14 cellular contexts compared by ENCODE assay signal in the genomic region with DNA sequence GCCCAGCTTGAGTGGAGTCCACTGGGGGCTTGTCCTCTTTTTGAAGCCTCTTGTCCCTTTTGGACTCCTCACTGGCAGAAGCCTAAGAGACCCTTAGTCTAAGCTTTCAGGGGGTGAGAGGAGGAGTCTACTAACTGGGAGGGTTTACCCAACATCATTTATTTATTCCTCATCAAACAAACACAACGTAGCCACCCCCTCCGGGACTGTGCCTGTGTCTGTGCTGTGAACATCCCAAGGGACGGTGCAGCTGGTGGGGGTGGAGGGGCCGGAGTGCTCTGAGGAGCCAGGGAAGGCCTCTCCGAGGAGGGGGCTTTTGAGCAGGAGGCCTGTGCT. TPM values are rescaled to one million over a fixed set of nuclear protein-coding genes. Genes with fewer than 3 reads are reported as not detected.
DNase-seq lines count a peak whose midpoint lies in the region; ATAC-seq and TF ChIP-seq lines count a peak whose summit lies in the region.
"Had no signal": no experiment of that assay in that cellular context is flagged by ENCODE, and none has a peak within 500 bp of the region (broad histone marks: within the 10 kb centered on the region; RNA-seq: fewer than 3 reads in every experiment).

No MANE protein-coding gene starts in this region.

- POLR2A ChIA-PET in A673 (lab: Charles Lee; ENCODE audit: low non-redundant PET), result no interaction called here

- no peaks in the 10 kb centered on the region for H3K36me3 Mint-ChIP-seq in chondrocyte (ENCODE audit: low read depth)
- H3K36me3 Mint-ChIP-seq: IgD-negative memory B cell had no signal

- H3K4me1 Mint-ChIP-seq in chondrocyte (ENCODE audit: low read depth), result peaks cover 28% of the 10 kb centered on the region

- no peak overlapping the region for H3K14ac ChIP-seq in mesenchymal stem cell (ENCODE audit: low read length in 2 of 2)

- peak overlapping the region in 1 of 2 experiments; percentile 27 for H3K4ac ChIP-seq in mesenchymal stem cell (ENCODE audit: low read depth in 1 of 2, low read length in 2 of 2)

- CTCF ChIA-PET in A673 (lab: Charles Lee), result interaction anchor here (0.8 to 2.8 kb wide), 6 partner anchors 13 to 575 kb away, joined by 3 to 19 read pairs (median 4); no protein-coding TSS in a partner anchor

- no peak overlapping the region for H4K8ac ChIP-seq in mesenchymal stem cell (ENCODE audit: low read length)

- H3K9me3 ChIP-seq in heart left ventricle (no peaks in the 10 kb centered on the region), mesenchymal stem cell (ENCODE audit: control insufficient read depth, low read length) (no peaks in the 10 kb centered on the region), A673 (ENCODE audit: low read depth, low read length, poor library complexity, severe bottlenecking) (no peaks in the 10 kb centered on the region)
- H3K9me3 ChIP-seq: neutrophil, thoracic aorta had no signal

- H3K27me3 ChIP-seq in heart left ventricle (no peaks in the 10 kb centered on the region), mesenchymal stem cell (ENCODE audit: control insufficient read depth in 1 of 2, insufficient read depth in 1 of 2, low read length in 2 of 2) (no peaks in the 10 kb centered on the region), A673 (replicated peaks; ENCODE audit: insufficient read depth, low read depth, low read length, poor library complexity) (no peaks in the 10 kb centered on the region)
- H3K27me3 ChIP-seq: neutrophil had no signal

- peak overlapping the region; percentile 32 for H3K27ac Mint-ChIP-seq in chondrocyte (ENCODE audit: unreplicated experiment)

- H3K4me3 ChIP-seq in heart left ventricle (no peak overlapping the region), mesenchymal stem cell (ENCODE audit: insufficient read depth in 1 of 2, low read depth in 1 of 2, low read length in 2 of 2) (peak overlapping the region in 1 of 2 experiments; percentile 10), urinary bladder (ENCODE audit: low read depth, low read length) (no peak overlapping the region), A673 (ENCODE audit: low read depth, low read length, poor library complexity, severe bottlenecking) (no peak overlapping the region)

- DNase-seq in heart left ventricle (peak in 2 of 5 donors; percentile 46 to 50), cardiac septum (ENCODE audit: low spot score) (no peak), chondrocyte (ENCODE audit: low spot score) (no peak), mesenchymal stem cell (peak; percentile 16), SIG-M5 treated with dmso at 0.1 percent for 504 hours (lab: John Stamatoyannopoulos, UW; ENCODE audit: unreplicated experiment) (no peak), A673 (ENCODE audit: low spot score) (no peak), activated gamma-delta T cell (lab: John Stamatoyannopoulos, UW) (no peak)
- DNase-seq: ACHN, NCI-H345 had no signal

- TF ChIP-seq CTCF in heart left ventricle (IDR thresholded peaks at IDR 0.05), result no peak
- TF ChIP-seq CTCF in chondrocyte (IDR thresholded peaks at IDR 0.05), result no peak
- TF ChIP-seq CTCF in A673 (conservative IDR thresholded peaks at IDR 0.05; ENCODE audit: low read depth, low read length), result no peak

- TF ChIP-seq POLR2A in heart left ventricle (IDR thresholded peaks at IDR 0.05), result no peak

- H3K27ac ChIP-seq in heart left ventricle (peak overlapping the region in 7 of 12 donors; percentile 32 to 69 (median 54)), mesenchymal stem cell (ENCODE audit: low read length, poor library complexity, severe bottlenecking) (no peak overlapping the region), urinary bladder (ENCODE audit: low read depth) (peak overlapping the region; percentile 44), A673 (ENCODE audit: low read depth, low read length, poor library complexity, severe bottlenecking) (no peak overlapping the region)
- H3K27ac ChIP-seq: neutrophil had no signal

- H2AK5ac ChIP-seq in mesenchymal stem cell (ENCODE audit: low read length, severe bottlenecking), result no peak overlapping the region

- H3K4me3 Mint-ChIP-seq in chondrocyte (ENCODE audit: unreplicated experiment), result no peak overlapping the region

- peak overlapping the region in 1 of 2 experiments; percentile 65 for H2BK12ac ChIP-seq in mesenchymal stem cell (ENCODE audit: low read length in 2 of 2)

- peak overlapping the region; percentile 56 for H2AFZ ChIP-seq in mesenchymal stem cell (ENCODE audit: low read depth, low read length)

- peak overlapping the region; percentile 28 for H4K91ac ChIP-seq in mesenchymal stem cell (ENCODE audit: low read length)

- WGBS in heart left ventricle, 4 donors, result 64 to 82% (median 71%) methylated on average over 5 of the region's 5 CpGs
- WGBS in mesenchymal stem cell, result 69% methylated on average over 5 of the region's 5 CpGs
- 76% methylated on average over 5 of the region's 5 CpGs for WGBS in urinary bladder

- H3K9me3 Mint-ChIP-seq in chondrocyte (ENCODE audit: low read depth), result no peaks in the 10 kb centered on the region
- H3K9me3 Mint-ChIP-seq: T-helper 1 cell treated with Interleukin-12 subunit alpha and Interleukin-12 subunit beta and Interleukin-4 antibody, amounts not matched to agents 30 μg/mL and 1 μg/mL, for 36 hours had no signal

- H3K4me1 ChIP-seq in heart left ventricle (peaks cover 0 to 52% (median 24%) of the 10 kb centered on the region in 12 donors), mesenchymal stem cell (ENCODE audit: control insufficient read depth, insufficient read depth, low read depth, low read length) (peaks cover 30% of the 10 kb centered on the region), urinary bladder (ENCODE audit: insufficient read depth) (no peaks in the 10 kb centered on the region), A673 (ENCODE audit: insufficient read depth, low read length, poor library complexity, severe bottlenecking) (peaks cover 14% of the 10 kb centered on the region)

- H3K23ac ChIP-seq in mesenchymal stem cell (ENCODE audit: low read length in 2 of 2), result no peak overlapping the region

- ATAC-seq in heart left ventricle, result peak in 1 of 4 donors; percentile 7

- no peak overlapping the region for H2BK5ac ChIP-seq in mesenchymal stem cell (ENCODE audit: low read depth, low read length, poor library complexity, severe bottlenecking)

- H3K27me3 Mint-ChIP-seq in chondrocyte (ENCODE audit: low read depth), result peaks cover 2% of the 10 kb centered on the region

- peak overlapping the region; percentile 77 for H3K9ac ChIP-seq in mesenchymal stem cell (ENCODE audit: low read length)

- H3K36me3 ChIP-seq in heart left ventricle (no peaks in the 10 kb centered on the region), mesenchymal stem cell (ENCODE audit: control insufficient read depth in 1 of 2, insufficient read depth in 2 of 2, low read depth in 1 of 2, low read length in 2 of 2) (no peaks in the 10 kb centered on the region), urinary bladder (ENCODE audit: insufficient read depth) (no peaks in the 10 kb centered on the region), A673 (ENCODE audit: insufficient read depth, low read length, poor library complexity, severe bottlenecking) (no peaks in the 10 kb centered on the region)
- H3K36me3 ChIP-seq: neutrophil, thoracic aorta had no signal

- intact Hi-C loops in heart left ventricle (cut with DNase I), result loop anchor here in 3 of 10 donors (5.0 to 10.0 kb wide), 3 partner anchors 247 to 634 kb away; no protein-coding TSS in a partner anchor
- intact Hi-C loops in cardiac septum (cut with DNase I), result no loop called here
- intact Hi-C loops in A673 (cut with micrococcal nuclease; ENCODE audit: unreplicated experiment), result no loop called here

- peak overlapping the region; percentile 2 for H2BK120ac ChIP-seq in mesenchymal stem cell (ENCODE audit: low read depth, low read length)

- BruUV-seq in A673 (replicated peaks; lab: Mats Ljungman, UMichigan), result no TSS peak

- no peak overlapping the region for H3K4me2 ChIP-seq in mesenchymal stem cell (ENCODE audit: low read length, poor library complexity, severe bottlenecking)

- peak overlapping the region; percentile 25 to 92 for H3K18ac ChIP-seq in mesenchymal stem cell (ENCODE audit: low read depth in 1 of 2, low read length in 2 of 2)

- H2BK15ac ChIP-seq in mesenchymal stem cell (ENCODE audit: low read depth, poor library complexity, severe bottlenecking), result peak overlapping the region; percentile 9

- H3K79me1 ChIP-seq in mesenchymal stem cell (replicated peaks; ENCODE audit: low read length, poor library complexity, severe bottlenecking), result no peaks in the 10 kb centered on the region

RNA-seq across cellular contexts. Expression of a gene that starts 42.7 kb away (rescaled TPM):
- total RNA-seq in heart left ventricle (10 to 100 TPM in 1 of 9 donors, 1 to 10 TPM in 8; 3.8 to 13.9 (median 5.2) TPM), cardiac septum (8.4 TPM), chondrocyte (13.6 to 18.2 TPM (median 15.6 TPM) in 3 replicates), urinary bladder (53.4 TPM), A673 (2021) (45.5 and 52.8 TPM in 2 replicates)
- polyA plus RNA-seq in heart left ventricle (1 to 10 TPM; 1.1 to 4.7 TPM), urinary bladder (7.5 TPM)
- polyA plus RNA-seq in mesenchymal stem cell (2013, experiment 1 of 2), result 12.1 TPM
- polyA plus RNA-seq in mesenchymal stem cell (2013, experiment 2 of 2), result 12.5 TPM

Comparison
In these comparisons a context has a peak if more than half of its experiments do, and no peak if none do; other contexts are left out.
1. H3K27ac ChIP-seq: peak in heart left ventricle (7 of 12) and urinary bladder (single experiment); none in mesenchymal stem cell (single experiment) and A673 (single experiment).